23 cellular contexts compared by ENCODE assay signal in the genomic region with DNA sequence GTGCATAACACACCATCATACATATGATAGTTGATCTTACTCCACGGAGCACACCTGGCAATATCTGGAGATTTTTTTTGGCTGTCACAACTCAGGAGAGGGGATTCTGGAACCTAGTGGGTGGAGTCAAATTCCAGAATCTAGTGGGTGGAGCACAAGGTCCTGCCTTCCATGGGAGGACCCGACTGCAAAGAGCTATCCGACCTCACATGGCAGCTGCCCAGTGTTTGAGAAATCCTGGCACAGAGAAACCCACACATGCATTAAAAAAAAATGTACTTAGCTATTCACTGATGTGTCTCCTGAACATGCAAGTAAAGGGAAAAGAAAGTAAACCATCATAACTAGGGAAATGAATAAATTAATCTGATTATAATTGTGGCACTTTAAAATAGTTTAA.
DNase-seq lines count a peak whose midpoint lies in the region; ATAC-seq and TF ChIP-seq lines count a peak whose summit lies in the region.
"Had no signal": no experiment of that assay in that cellular context is flagged by ENCODE, and none has a peak within 500 bp of the region (broad histone marks: within the 10 kb centered on the region; RNA-seq: fewer than 3 reads in every experiment).

No MANE protein-coding gene starts in this region.

- H3K79me2 ChIP-seq in GM23248 (ENCODE audit: insufficient read depth) (no peaks in the 10 kb centered on the region), HCT116 (ENCODE audit: insufficient read depth, low read length) (no peaks in the 10 kb centered on the region)

- H3K4me1 ChIP-seq in GM23248 (ENCODE audit: insufficient read depth) (no peaks in the 10 kb centered on the region), HCT116 (ENCODE audit: control insufficient read depth in 1 of 2, insufficient read depth in 2 of 2, low read length in 2 of 2) (peaks cover 0 to 3% of the 10 kb centered on the region in 2 experiments; a peak in 1 of 4 replicates), RWPE2 (ENCODE audit: insufficient read depth, poor library complexity, severe bottlenecking) (no peaks in the 10 kb centered on the region)
- H3K4me1 ChIP-seq: sigmoid colon had no signal

- TF ChIP-seq CTCF in HCT116 (IDR thresholded peaks at IDR 0.05 in 2 of 3, conservative IDR thresholded peaks at IDR 0.05 in 1 of 3; ENCODE audit: borderline replicate concordance in 1 of 3, insufficient read depth in 1 of 3, low read depth in 2 of 3, low read length in 2 of 3) (no peak), RWPE2 (IDR thresholded peaks at IDR 0.05; ENCODE audit: poor library complexity, severe bottlenecking) (no peak), fibroblast of the aortic adventitia (IDR thresholded peaks at IDR 0.05; ENCODE audit: insufficient read depth, low read length) (no peak)

- H3K4me3 ChIP-seq in GM23248, result no peak overlapping the region
- H3K4me3 ChIP-seq in HCT116 (replicated peaks in 1 of 2; ENCODE audit: low read depth in 1 of 2, low read length in 2 of 2), result no peak overlapping the region
- no peak overlapping the region for H3K4me3 ChIP-seq in RWPE2 (ENCODE audit: severe bottlenecking)
- H3K4me3 ChIP-seq in fibroblast of the aortic adventitia (ENCODE audit: low read depth, low read length), result no peak overlapping the region
- H3K4me3 ChIP-seq: lung, sigmoid colon had no signal

- WGBS in GM23248 (ENCODE audit: low coverage in 1 of 2, low lambda C conversion rate in 2 of 2, missing lambda C conversion rate in 2 of 2), 2 experiments, result 14 to 16% methylated on average over 3 of the region's 3 CpGs

- H3K9me3 ChIP-seq in GM23248 (ENCODE audit: low read depth) (no peaks in the 10 kb centered on the region), HCT116 (ENCODE audit: control insufficient read depth in 1 of 2, insufficient read depth in 1 of 2, low read depth in 1 of 2, low read length in 2 of 2) (no peaks in the 10 kb centered on the region), RWPE2 (ENCODE audit: severe bottlenecking) (no peaks in the 10 kb centered on the region)

- CTCF ChIA-PET in HCT116 (lab: Charles Lee), result no interaction called here

- no peak for TF ChIP-seq RAD21 in HCT116 (IDR thresholded peaks at IDR 0.05; ENCODE audit: low read depth)

- H3K27ac ChIP-seq in GM23248 (no peak overlapping the region), HCT116 (ENCODE audit: low read depth, low read length) (no peak overlapping the region), RWPE2 (ENCODE audit: poor library complexity, severe bottlenecking) (no peak overlapping the region)
- H3K27ac ChIP-seq: sigmoid colon had no signal

- in situ Hi-C loops in GM23248 (cut with MboI), result no loop called here

- H3K4me2 ChIP-seq in GM23248 (ENCODE audit: unreplicated experiment) (no peak overlapping the region), HCT116 (ENCODE audit: low read length) (no peak overlapping the region)

- no peak for TF ChIP-seq POLR2A in HCT116 (IDR thresholded peaks at IDR 0.05; ENCODE audit: borderline replicate concordance, extremely low read depth, insufficient read depth, insufficient read length)

- no peaks in the 10 kb centered on the region for H3F3A ChIP-seq in GM23248 (ENCODE audit: insufficient read depth)

- ATAC-seq in HCT116, result peak; percentile 95
- ATAC-seq in RWPE2 (ENCODE audit: low read depth), result peak; percentile 50; the same call in 1 of the 3 replicates
- ATAC-seq in HG03378 (IDR thresholded peaks at IDR 0.05; ENCODE audit: unreplicated experiment), result no peak
- ATAC-seq: esophagus mucosa, Right ventricle myocardium inferior had no signal

- H3K9ac ChIP-seq in GM23248 (no peak overlapping the region), HCT116 (ENCODE audit: low read length) (no peak overlapping the region)

- DNase-seq in GM23248 (peak; percentile 33), HCT116 (ENCODE audit: low read depth, low spot score) (no peak), RWPE2 (ENCODE audit: low spot score) (no peak), fibroblast of the aortic adventitia (ENCODE audit: low read depth) (peak; percentile 62), retina (no peak), NCI-H1092 treated with DMSO at 0.1 percent for 48 hours (lab: John Stamatoyannopoulos, UW) (no peak)
- DNase-seq: activated CD4-positive, alpha-beta T cell treated with anti-CD3 and anti-CD28 coated beads, Interleukin-2, amount 50 U/mL, for 1 hour; aorta; CD4-positive, alpha-beta T cell; cortex of kidney; IMR-90; kidney; NCI-H1417 treated with DMSO at 0.1 percent for 48 hours; NCI-H2171; NCI-H526; sigmoid colon; stimulated activated CD4-positive, alpha-beta T cell treated with anti-CD3 and anti-CD28 coated beads, Interleukin-15, amount 100 ng/mL, for 24 hours; SW 1271; T1000 had no signal

- H3K36me3 ChIP-seq in GM23248 (ENCODE audit: low read depth) (no peaks in the 10 kb centered on the region), HCT116 (ENCODE audit: control insufficient read depth in 1 of 2, insufficient read depth in 2 of 2, low read length in 2 of 2) (no peaks in the 10 kb centered on the region), RWPE2 (ENCODE audit: low read depth) (no peaks in the 10 kb centered on the region)
- H3K36me3 ChIP-seq: sigmoid colon had no signal

- POLR2A ChIA-PET in HCT116 (lab: Charles Lee), result no interaction called here

- no peaks in the 10 kb centered on the region for H4K20me1 ChIP-seq in GM23248 (ENCODE audit: insufficient read depth)
- no peaks in the 10 kb centered on the region for H4K20me1 ChIP-seq in HCT116 (ENCODE audit: insufficient read depth)

- H3K27me3 ChIP-seq in GM23248 (replicated peaks; ENCODE audit: insufficient read depth) (no peaks in the 10 kb centered on the region; the same call in none of the 2 replicates), HCT116 (ENCODE audit: insufficient read depth, low read length) (no peaks in the 10 kb centered on the region), RWPE2 (ENCODE audit: insufficient read depth, poor library complexity, severe bottlenecking) (no peaks in the 10 kb centered on the region)
- H3K27me3 ChIP-seq: sigmoid colon had no signal

- no TSS peak for BruUV-seq in HCT116 (replicated peaks; lab: Mats Ljungman, UMichigan)

- RAD21 ChIA-PET in HCT116 (lab: Charles Lee; ENCODE audit: low non-redundant PET in 1 of 2, low total read pairs in 2 of 2, uncharacterized antibody in 2 of 2, unreplicated experiment in 2 of 2), result no interaction called here

- intact Hi-C loops in HCT116 (cut with micrococcal nuclease), result no loop called here

- no peaks in the 10 kb centered on the region for H3K9me2 ChIP-seq in GM23248 (ENCODE audit: insufficient read depth)
- H3K9me2 ChIP-seq in HCT116 (ENCODE audit: insufficient read depth), result no peaks in the 10 kb centered on the region

- H2AFZ ChIP-seq in GM23248 (no peak overlapping the region), HCT116 (ENCODE audit: low read depth, low read length, poor library complexity, severe bottlenecking) (peak overlapping the region; percentile 28)

TF ChIP-seq in HCT116, 20 proteins besides CTCF, POLR2A, EP300 and RAD21:
- no peak for TF ChIP-seq CBX3 (IDR thresholded peaks at IDR 0.05; ENCODE audit: low read depth)
- no peak for TF ChIP-seq EZH2phosphoT487 (IDR thresholded peaks at IDR 0.05; ENCODE audit: borderline replicate concordance)
- TF ChIP-seq FOSL1 (IDR thresholded peaks at IDR 0.05; ENCODE audit: low read depth), result no peak
- TF ChIP-seq, protein P1, sequence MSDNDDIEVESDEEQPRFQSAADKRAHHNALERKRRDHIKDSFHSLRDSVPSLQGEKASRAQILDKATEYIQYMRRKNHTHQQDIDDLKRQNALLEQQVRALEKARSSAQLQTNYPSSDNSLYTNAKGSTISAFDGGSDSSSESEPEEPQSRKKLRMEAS (IDR thresholded peaks at IDR 0.05), result no peak
- TF ChIP-seq POLR2AphosphoS5 (IDR thresholded peaks at IDR 0.05; ENCODE audit: low read depth, low read length), result no peak
- no peak for TF ChIP-seq YY1 (IDR thresholded peaks at IDR 0.05; ENCODE audit: extremely low read depth, insufficient replicate concordance, low read depth, low read length)
- no peak for TF ChIP-seq ZNF274 (IDR thresholded peaks at IDR 0.05; ENCODE audit: low read depth, low read length)
- no peak for TF ChIP-seq SRF (IDR thresholded peaks at IDR 0.05; ENCODE audit: low read depth)
- TF ChIP-seq SP1 (IDR thresholded peaks at IDR 0.05; ENCODE audit: low read depth), result no peak
- no peak for TF ChIP-seq TCF7L2 (IDR thresholded peaks at IDR 0.05; ENCODE audit: borderline replicate concordance, extremely low read depth, insufficient read depth, insufficient read length)
- TF ChIP-seq ZBTB33 (IDR thresholded peaks at IDR 0.05; ENCODE audit: extremely low read depth, insufficient replicate concordance, low read length), result no peak
- TF ChIP-seq CEBPB (IDR thresholded peaks at IDR 0.05; ENCODE audit: low read depth), result no peak

Comparison
In these comparisons a context has a peak if more than half of its experiments do, and no peak if none do; other contexts are left out.
1. DNase-seq: peak in GM23248 (single experiment) and fibroblast of the aortic adventitia (single experiment); none in HCT116 (single experiment), RWPE2 (single experiment), retina (single experiment) and NCI-H1092 treated with DMSO at 0.1 percent for 48 hours (single experiment).